In genomic region chr5:75511435-75512382, GRCh38 we compare ENCODE assay signal across 8 cellular contexts. TPM values are rescaled to one million over a fixed set of nuclear protein-coding genes. Genes with fewer than 3 reads are reported as not detected.
DNase-seq lines count a peak whose midpoint lies in the region; ATAC-seq and TF ChIP-seq lines count a peak whose summit lies in the region.

Gene CERT1, minus strand, starts transcription at chr5:75511629. Its CDS starts 422 bp downstream, at chr5:75511207.
Gene POLK, plus strand, starts transcription at chr5:75511891.

- H3K4me2 ChIP-seq in DOHH2 (ENCODE audit: low read length) (peak within 1 kb of the TSS; percentile 77), GM23338 (peak within 1 kb of the TSS; percentile 93)

- ATAC-seq in GM23338: peak; percentile 94
- ATAC-seq in naive thymus-derived CD4-positive, alpha-beta T cell: peak; percentile 95
- ATAC-seq in stimulated activated naive B cell treated with anti-CD40 and anti-IgM and Interleukin-4, amounts not matched to agents 10 μg/mL and 1 μg/mL and 100 μg/mL, for 72 hours (replicated peaks): peak; percentile 92

- peak within 1 kb of the TSS; percentile 84 for H3K27ac Mint-ChIP-seq in GM23338
- peak within 1 kb of the TSS; percentile 84 to 98 (median 93) for H3K27ac Mint-ChIP-seq in naive thymus-derived CD4-positive, alpha-beta T cell
- H3K27ac Mint-ChIP-seq in stimulated activated naive B cell treated with anti-CD40 and anti-IgM and Interleukin-4, amounts not matched to agents 10 μg/mL and 1 μg/mL and 100 μg/mL, for 72 hours: peak within 1 kb of the TSS; percentile 97

- peaks cover 16% of the 10 kb centered on the region for H3K4me1 Mint-ChIP-seq in GM23338
- H3K4me1 Mint-ChIP-seq in naive thymus-derived CD4-positive, alpha-beta T cell: peaks cover 29 to 77% (median 54%) of the 10 kb centered on the region in 7 donors
- peaks cover 22 to 59% of the 10 kb centered on the region in 2 donors for H3K4me1 Mint-ChIP-seq in stimulated activated naive B cell treated with anti-CD40 and anti-IgM and Interleukin-4, amounts not matched to agents 10 μg/mL and 1 μg/mL and 100 μg/mL, for 72 hours

- intact Hi-C loops in naive thymus-derived CD4-positive, alpha-beta T cell (cut with micrococcal nuclease): loop anchor here (1.0 to 10.0 kb wide), 25 partner anchors 13 to 1946 kb away; partner anchors contain the start of genes GCNT4 (in 2 of the 2), GFM2 (in 2 of the 2), HEXB (in 2 of the 2) and NSA2 (in 2 of the 2)

- H3K27me3 Mint-ChIP-seq in GM23338 (ENCODE audit: insufficient read depth, low read depth, poor library complexity): peaks cover 19% of the 10 kb centered on the region
- H3K27me3 Mint-ChIP-seq in naive thymus-derived CD4-positive, alpha-beta T cell: no peaks in the 10 kb centered on the region
- H3K27me3 Mint-ChIP-seq in stimulated activated naive B cell treated with anti-CD40 and anti-IgM and Interleukin-4, amounts not matched to agents 10 μg/mL and 1 μg/mL and 100 μg/mL, for 72 hours: no peaks in the 10 kb centered on the region

- H3K4me3 ChIP-seq in DOHH2 (ENCODE audit: low read length): peak within 1 kb of the TSS; percentile 78
- peak within 1 kb of the TSS; percentile 62 for H3K4me3 ChIP-seq in GM23338
- peak within 1 kb of the TSS; percentile 78 for H3K4me3 ChIP-seq in naive thymus-derived CD4-positive, alpha-beta T cell (ENCODE audit: low read length)

- H3K36me3 ChIP-seq in DOHH2 (ENCODE audit: control insufficient read depth, low read length) (peaks cover 7% of the 10 kb centered on the region), GM23338 (ENCODE audit: insufficient read depth) (no peaks in the 10 kb centered on the region)
- H3K36me3 ChIP-seq in naive thymus-derived CD4-positive, alpha-beta T cell (ENCODE audit: control insufficient read depth in 2 of 3, insufficient read depth in 3 of 3, low read length in 3 of 3): peaks cover 0 to 13% (median 0%) of the 10 kb centered on the region in 3 experiments

- H3K27ac ChIP-seq in DOHH2 (ENCODE audit: low read depth, low read length) (peak within 1 kb of the TSS; percentile 80), GM23338 (ENCODE audit: low read depth) (no peak within 1 kb of the TSS)
- H3K27ac ChIP-seq in naive thymus-derived CD4-positive, alpha-beta T cell (ENCODE audit: low read depth, low read length): peak within 1 kb of the TSS; percentile 75

- TF ChIP-seq CTCF in DOHH2 (IDR thresholded peaks at IDR 0.05; ENCODE audit: low read depth, low read length, poor library complexity, severe bottlenecking) (no peak), GM23338 (conservative IDR thresholded peaks at IDR 0.05; ENCODE audit: low read depth in 2 of 2) (no peak)

- DNase-seq in GM23338 (ENCODE audit: low spot score) (peak; percentile 99), LHCN-M2 (ENCODE audit: low read depth) (peak; percentile 98), RPMI8226 (peak; percentile 99), fibroblast of gingiva (ENCODE audit: low read depth) (peak; percentile 98)
- peak; percentile 88 to 93 for DNase-seq in activated T-helper 1 cell treated with anti-CD3 and anti-CD28 coated beads, Interleukin-2, amount 50 U/mL, for 16 hours (ENCODE audit: low read depth in 1 of 2, low spot score in 1 of 2)
- peak; percentile 70 to 94 (median 90) for DNase-seq in naive thymus-derived CD4-positive, alpha-beta T cell
- DNase-seq in stimulated activated naive B cell treated with anti-CD40 and anti-IgM and Interleukin-4, amounts not matched to agents 10 μg/mL and 1 μg/mL and 100 μg/mL, for 72 hours: peak; percentile 97

- CTCF ChIA-PET in naive thymus-derived CD4-positive, alpha-beta T cell (lab: Charles Lee): no interaction called here

- H3F3A ChIP-seq in DOHH2 (ENCODE audit: control insufficient read depth, insufficient read depth) (peaks cover 31% of the 10 kb centered on the region), GM23338 (replicated peaks; ENCODE audit: low read depth) (no peaks in the 10 kb centered on the region)

- H3K27me3 ChIP-seq in DOHH2 (ENCODE audit: control insufficient read depth, low read length): no peaks in the 10 kb centered on the region
- no peaks in the 10 kb centered on the region for H3K27me3 ChIP-seq in GM23338 (ENCODE audit: insufficient read depth)
- no peaks in the 10 kb centered on the region for H3K27me3 ChIP-seq in naive thymus-derived CD4-positive, alpha-beta T cell (ENCODE audit: control insufficient read depth in 2 of 2, insufficient read depth in 2 of 2, low read length in 2 of 2)

- H3K9me3 Mint-ChIP-seq in GM23338: no peaks in the 10 kb centered on the region; the same call in 2 of the 3 replicates
- H3K9me3 Mint-ChIP-seq in naive thymus-derived CD4-positive, alpha-beta T cell: peaks cover 0 to 11% (median 0%) of the 10 kb centered on the region in 11 donors
- H3K9me3 Mint-ChIP-seq in stimulated activated naive B cell treated with anti-CD40 and anti-IgM and Interleukin-4, amounts not matched to agents 10 μg/mL and 1 μg/mL and 100 μg/mL, for 72 hours: peaks cover 0 to 6% of the 10 kb centered on the region in 2 donors

- POLR2A ChIA-PET in naive thymus-derived CD4-positive, alpha-beta T cell (lab: Charles Lee): interaction anchor here (0.6 to 1.9 kb wide), 5 partner anchors 9 to 876 kb away, joined by 3 to 6 read pairs (median 4); partner anchors contain the start of genes GCNT4 and HMGCR

- no peaks in the 10 kb centered on the region for H3K9me2 ChIP-seq in DOHH2 (replicated peaks; ENCODE audit: control insufficient read depth, low read length)
- H3K9me2 ChIP-seq in GM23338 (ENCODE audit: insufficient read depth): no peaks in the 10 kb centered on the region

- peak within 1 kb of the TSS; percentile 94 for H3K4me3 Mint-ChIP-seq in GM23338
- H3K4me3 Mint-ChIP-seq in naive thymus-derived CD4-positive, alpha-beta T cell: peak within 1 kb of the TSS; percentile 89 to 97 (median 94)
- H3K4me3 Mint-ChIP-seq in stimulated activated naive B cell treated with anti-CD40 and anti-IgM and Interleukin-4, amounts not matched to agents 10 μg/mL and 1 μg/mL and 100 μg/mL, for 72 hours: peak within 1 kb of the TSS; percentile 96 to 98

- peak within 1 kb of the TSS; percentile 77 for H2AFZ ChIP-seq in GM23338

- H3K4me1 ChIP-seq in DOHH2 (ENCODE audit: control insufficient read depth, low read length) (peaks cover 53% of the 10 kb centered on the region), GM23338 (ENCODE audit: insufficient read depth) (peaks cover 15% of the 10 kb centered on the region; the same call in 1 of the 2 replicates)
- peaks cover 14 to 28% of the 10 kb centered on the region in 2 donors for H3K4me1 ChIP-seq in naive thymus-derived CD4-positive, alpha-beta T cell (ENCODE audit: control insufficient read depth in 2 of 2, insufficient read depth in 2 of 2, low read length in 2 of 2)

- no peaks in the 10 kb centered on the region for H3K9me3 ChIP-seq in DOHH2 (ENCODE audit: control insufficient read depth, insufficient read depth, low read length)
- H3K9me3 ChIP-seq in naive thymus-derived CD4-positive, alpha-beta T cell (ENCODE audit: control insufficient read depth in 2 of 3, low read length in 3 of 3): no peaks in the 10 kb centered on the region

- 0 out of 2 replicates have a peak, but pooled peaks cover 4% of the 10 kb centered on the region for H4K20me1 ChIP-seq in DOHH2 (ENCODE audit: control insufficient read depth, insufficient read depth, low read depth, low read length)
- no peaks in the 10 kb centered on the region; the same call in 1 of the 2 replicates for H4K20me1 ChIP-seq in GM23338 (replicated peaks; ENCODE audit: insufficient read depth)

- peaks cover 2% of the 10 kb centered on the region; the same call in 2 of the 3 replicates for H3K36me3 Mint-ChIP-seq in GM23338 (ENCODE audit: low read depth)
- H3K36me3 Mint-ChIP-seq in naive thymus-derived CD4-positive, alpha-beta T cell: peaks cover 0 to 24% (median 7%) of the 10 kb centered on the region in 5 donors
- peaks cover 12 to 25% of the 10 kb centered on the region in 2 donors for H3K36me3 Mint-ChIP-seq in stimulated activated naive B cell treated with anti-CD40 and anti-IgM and Interleukin-4, amounts not matched to agents 10 μg/mL and 1 μg/mL and 100 μg/mL, for 72 hours

- peaks cover 90% of the 10 kb centered on the region for H3K79me2 ChIP-seq in DOHH2 (ENCODE audit: control insufficient read depth, low read length)
- H3K79me2 ChIP-seq in GM23338 (replicated peaks; ENCODE audit: insufficient read depth): peaks cover 51% of the 10 kb centered on the region

TF ChIP-seq in GM23338, 12 proteins besides CTCF, POLR2A, EP300 and RAD21:
- peak; percentile 79 for TF ChIP-seq CREB1 (CRISPR knock-in tag; IDR thresholded peaks at IDR 0.05; ENCODE audit: low read depth)
- TF ChIP-seq ZNF114 (CRISPR knock-in tag; IDR thresholded peaks at IDR 0.05): no peak
- TF ChIP-seq ETS1 (IDR thresholded peaks at IDR 0.05): peak; percentile 93
- TF ChIP-seq EZH2 (IDR thresholded peaks at IDR 0.05; ENCODE audit: low read depth, unreplicated experiment): no peak
- TF ChIP-seq POLR2AphosphoS5 (IDR thresholded peaks at IDR 0.05; ENCODE audit: low read depth): peak; percentile 74
TF ChIP-seq in GM23338: peak in this region for 3.

RNA-seq across cellular contexts. Expression of gene CERT1, which starts in this region (rescaled TPM):
- total RNA-seq in GM23338 (2014; rRNA removed; shearing (Covaris generic)): 38.9 and 40.7 TPM in 2 replicates
- 36.5 and 37.5 TPM in 2 replicates for polyA plus RNA-seq in GM23338 (2016; fragmentation: Nextera tagmentation; extraction: Ambion mirVana)
- total RNA-seq in LHCN-M2 (2014; rRNA removed): 12.2 and 15.8 TPM in 2 replicates
- 11.9 TPM for polyA plus RNA-seq in LHCN-M2 (2012)
- total RNA-seq in naive thymus-derived CD4-positive, alpha-beta T cell: 10 to 100 TPM; 34.4 to 60.4 (median 39.3) TPM
- 10 to 100 TPM; 13.3 to 18.8 TPM for polyA plus RNA-seq in naive thymus-derived CD4-positive, alpha-beta T cell

RNA-seq across cellular contexts. Expression of gene POLK, which starts in this region (rescaled TPM):
- 10.9 and 14.5 TPM in 2 replicates for total RNA-seq in GM23338 (2014; rRNA removed; shearing (Covaris generic))
- polyA plus RNA-seq in GM23338 (2016; fragmentation: Nextera tagmentation; extraction: Ambion mirVana): 5.4 and 6.3 TPM in 2 replicates
- 26.6 and 33.3 TPM in 2 replicates for total RNA-seq in LHCN-M2 (2014; rRNA removed)
- 4.9 TPM for polyA plus RNA-seq in LHCN-M2 (2012)
- 10 to 100 TPM; 20.6 to 36.6 (median 24.9) TPM for total RNA-seq in naive thymus-derived CD4-positive, alpha-beta T cell
- polyA plus RNA-seq in naive thymus-derived CD4-positive, alpha-beta T cell: 10 to 100 TPM; 16.7 to 22.5 TPM
